8 cellular contexts compared by ENCODE assay signal in genomic region chr11:7577226-7577882, GRCh38.
DNase-seq lines count a peak whose midpoint lies in the region; ATAC-seq, FAIRE-seq and TF ChIP-seq lines count a peak whose summit lies in the region.

No MANE protein-coding gene starts in this region.

- no peaks in the 10 kb centered on the region for H4K20me1 ChIP-seq in Loucy (ENCODE audit: insufficient read depth, low read length, poor library complexity, severe bottlenecking)

- H3K27ac ChIP-seq in A549 (peak overlapping the region; percentile 85 to 88; a peak in 4 of 6 replicates), esophagus muscularis mucosa (replicated peaks in 1 of 4) (peak overlapping the region; percentile 67 to 83 (median 77))

- H3F3A ChIP-seq in Loucy (ENCODE audit: low read depth) = 0 out of 2 replicates have a peak, but pooled peaks cover 2% of the 10 kb centered on the region

- no peak for ATAC-seq in A549
- no peak for ATAC-seq in naive B cell (ENCODE audit: low read depth in 2 of 2)
- no peak for ATAC-seq in HG03442 (IDR thresholded peaks at IDR 0.05; ENCODE audit: unreplicated experiment)

- peak overlapping the region; percentile 75 for H3K4me2 ChIP-seq in A549
- H3K4me2 ChIP-seq in Loucy (ENCODE audit: low read depth, low read length, poor library complexity, severe bottlenecking) = peak overlapping the region; percentile 76

- H3K4me3 ChIP-seq in A549 (no peak overlapping the region), Loucy (ENCODE audit: low read length, poor library complexity, severe bottlenecking) (peak overlapping the region; percentile 63), esophagus muscularis mucosa (peak overlapping the region; percentile 27 to 46 (median 36))

- TF ChIP-seq POLR2A in A549 (IDR thresholded peaks at IDR 0.05; ENCODE audit: low read length) (no peak), esophagus muscularis mucosa (IDR thresholded peaks at IDR 0.05; ENCODE audit: low read depth) (no peak)

- H3K36me3 Mint-ChIP-seq in naive B cell = peaks cover 0 to 4% of the 10 kb centered on the region in 2 donors

- TF ChIP-seq EP300 in A549 (IDR thresholded peaks at IDR 0.05) (no peak), esophagus muscularis mucosa (IDR thresholded peaks at IDR 0.05) (no peak)

- intact Hi-C loops in esophagus muscularis mucosa (cut with DNase I) = no loop called here

- TF ChIP-seq CTCF in A549 (IDR thresholded peaks at IDR 0.05) = no peak
- TF ChIP-seq CTCF in Loucy (conservative IDR thresholded peaks at IDR 0.05; ENCODE audit: low read length) = no peak
- TF ChIP-seq CTCF in esophagus muscularis mucosa (IDR thresholded peaks at IDR 0.05) = no peak

- POLR2A ChIA-PET in A549 (lab: Yijun Ruan, JAX) = no interaction called here

- no peak overlapping the region for H2AFZ ChIP-seq in Loucy (ENCODE audit: low read length)

- no peaks in the 10 kb centered on the region for H3K79me2 ChIP-seq in Loucy (ENCODE audit: insufficient read depth, low read length)

- CTCF ChIA-PET in A549 (lab: Yijun Ruan, JAX) = interaction anchor here (1.0 to 12.5 kb wide), 5 partner anchors 27 to 91 kb away, joined by 3 to 290 read pairs (median 4); partner anchors contain the start of genes CYB5R2 and PPFIBP2

- DNase-seq in A549 (ENCODE audit: low read depth in 1 of 2, low spot score in 1 of 2) (no peak), esophagus muscularis mucosa (ENCODE audit: extremely low spot score) (no peak), naive B cell (no peak), NCI-H2107 treated with DMSO at 0.1 percent for 48 hours (lab: John Stamatoyannopoulos, UW; ENCODE audit: unreplicated experiment) (no peak), COR-L47 (lab: John Stamatoyannopoulos, UW) (no peak), AG08395 (ENCODE audit: low spot score) (no peak)

- H3K9me2 ChIP-seq in Loucy (replicated peaks; ENCODE audit: low read depth, low read length) = no peaks in the 10 kb centered on the region

- H3K9me3 ChIP-seq in A549 = no peaks in the 10 kb centered on the region
- no peaks in the 10 kb centered on the region for H3K9me3 ChIP-seq in Loucy (ENCODE audit: insufficient read depth, low read depth, low read length)
- H3K9me3 ChIP-seq in esophagus muscularis mucosa = no peaks in the 10 kb centered on the region

- 86% methylated on average over 11 of the region's 11 CpGs for WGBS in A549 (ENCODE audit: missing lambda C conversion rate)
- WGBS in esophagus muscularis mucosa = 22% methylated on average over 11 of the region's 11 CpGs

- peak overlapping the region in 5 of 8 donors; percentile 5 to 65 (median 43) for H3K4me3 Mint-ChIP-seq in naive B cell

- H3K9me3 Mint-ChIP-seq in naive B cell = no peaks in the 10 kb centered on the region

- H3K27me3 ChIP-seq in Loucy (ENCODE audit: insufficient read depth, low read length, poor library complexity, severe bottlenecking) = peaks cover 89% of the 10 kb centered on the region
- peaks cover 0 to 36% (median 0%) of the 10 kb centered on the region in 4 donors for H3K27me3 ChIP-seq in esophagus muscularis mucosa

- H3K36me3 ChIP-seq in Loucy (ENCODE audit: insufficient read depth, low read length) (no peaks in the 10 kb centered on the region), esophagus muscularis mucosa (no peaks in the 10 kb centered on the region)

- TF ChIP-seq RAD21 in A549 (conservative IDR thresholded peaks at IDR 0.05 in 1 of 2, IDR thresholded peaks at IDR 0.05 in 1 of 2) = no peak

- H3K4me1 ChIP-seq in A549 = peaks cover 81% of the 10 kb centered on the region
- H3K4me1 ChIP-seq in Loucy (ENCODE audit: insufficient read depth, low read length, poor library complexity, severe bottlenecking) = peaks cover 36% of the 10 kb centered on the region
- peaks cover 59 to 71% (median 64%) of the 10 kb centered on the region in 4 donors for H3K4me1 ChIP-seq in esophagus muscularis mucosa

- no peak overlapping the region for H3K9ac ChIP-seq in Loucy (ENCODE audit: low read depth, low read length, poor library complexity, severe bottlenecking)

- H3K4me1 Mint-ChIP-seq in naive B cell = peaks cover 35 to 46% (median 43%) of the 10 kb centered on the region in 3 donors

- peaks cover 10 to 40% (median 22%) of the 10 kb centered on the region in 3 donors for H3K27me3 Mint-ChIP-seq in naive B cell

- peak overlapping the region in 5 of 6 donors; percentile 39 to 76 (median 65) for H3K27ac Mint-ChIP-seq in naive B cell

- FAIRE-seq in A549 (lab: Jason Lieb, UNC) = no peak

TF ChIP-seq in A549, 52 proteins besides CTCF, POLR2A, EP300 and RAD21:
- TF ChIP-seq KDM5A (IDR thresholded peaks at IDR 0.05) (no peak), KDM1A (IDR thresholded peaks at IDR 0.05; ENCODE audit: low read depth) (no peak), HOXB13 (CRISPR knock-in tag; IDR thresholded peaks at IDR 0.05; ENCODE audit: low read depth) (no peak), USF2 (IDR thresholded peaks at IDR 0.05) (no peak), TFCP2L1 (CRISPR knock-in tag; IDR thresholded peaks at IDR 0.05) (no peak), FOSB (CRISPR knock-in tag; IDR thresholded peaks at IDR 0.05) (no peak), ZFP36 (IDR thresholded peaks at IDR 0.05; ENCODE audit: borderline replicate concordance, partially characterized antibody) (no peak), JUNB (IDR thresholded peaks at IDR 0.05) (no peak), MAZ (IDR thresholded peaks at IDR 0.05; ENCODE audit: borderline replicate concordance, low read depth, low read length) (no peak), RCOR1 (IDR thresholded peaks at IDR 0.05; ENCODE audit: low read depth, low read length) (no peak)
- TF ChIP-seq, protein P1, sequence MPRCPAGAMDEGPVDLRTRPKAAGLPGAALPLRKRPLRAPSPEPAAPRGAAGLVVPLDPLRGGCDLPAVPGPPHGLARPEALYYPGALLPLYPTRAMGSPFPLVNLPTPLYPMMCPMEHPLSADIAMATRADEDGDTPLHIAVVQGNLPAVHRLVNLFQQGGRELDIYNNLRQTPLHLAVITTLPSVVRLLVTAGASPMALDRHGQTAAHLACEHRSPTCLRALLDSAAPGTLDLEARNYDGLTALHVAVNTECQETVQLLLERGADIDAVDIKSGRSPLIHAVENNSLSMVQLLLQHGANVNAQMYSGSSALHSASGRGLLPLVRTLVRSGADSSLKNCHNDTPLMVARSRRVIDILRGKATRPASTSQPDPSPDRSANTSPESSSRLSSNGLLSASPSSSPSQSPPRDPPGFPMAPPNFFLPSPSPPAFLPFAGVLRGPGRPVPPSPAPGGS (IDR thresholded peaks at IDR 0.05) = no peak
- TF ChIP-seq, protein P2, sequence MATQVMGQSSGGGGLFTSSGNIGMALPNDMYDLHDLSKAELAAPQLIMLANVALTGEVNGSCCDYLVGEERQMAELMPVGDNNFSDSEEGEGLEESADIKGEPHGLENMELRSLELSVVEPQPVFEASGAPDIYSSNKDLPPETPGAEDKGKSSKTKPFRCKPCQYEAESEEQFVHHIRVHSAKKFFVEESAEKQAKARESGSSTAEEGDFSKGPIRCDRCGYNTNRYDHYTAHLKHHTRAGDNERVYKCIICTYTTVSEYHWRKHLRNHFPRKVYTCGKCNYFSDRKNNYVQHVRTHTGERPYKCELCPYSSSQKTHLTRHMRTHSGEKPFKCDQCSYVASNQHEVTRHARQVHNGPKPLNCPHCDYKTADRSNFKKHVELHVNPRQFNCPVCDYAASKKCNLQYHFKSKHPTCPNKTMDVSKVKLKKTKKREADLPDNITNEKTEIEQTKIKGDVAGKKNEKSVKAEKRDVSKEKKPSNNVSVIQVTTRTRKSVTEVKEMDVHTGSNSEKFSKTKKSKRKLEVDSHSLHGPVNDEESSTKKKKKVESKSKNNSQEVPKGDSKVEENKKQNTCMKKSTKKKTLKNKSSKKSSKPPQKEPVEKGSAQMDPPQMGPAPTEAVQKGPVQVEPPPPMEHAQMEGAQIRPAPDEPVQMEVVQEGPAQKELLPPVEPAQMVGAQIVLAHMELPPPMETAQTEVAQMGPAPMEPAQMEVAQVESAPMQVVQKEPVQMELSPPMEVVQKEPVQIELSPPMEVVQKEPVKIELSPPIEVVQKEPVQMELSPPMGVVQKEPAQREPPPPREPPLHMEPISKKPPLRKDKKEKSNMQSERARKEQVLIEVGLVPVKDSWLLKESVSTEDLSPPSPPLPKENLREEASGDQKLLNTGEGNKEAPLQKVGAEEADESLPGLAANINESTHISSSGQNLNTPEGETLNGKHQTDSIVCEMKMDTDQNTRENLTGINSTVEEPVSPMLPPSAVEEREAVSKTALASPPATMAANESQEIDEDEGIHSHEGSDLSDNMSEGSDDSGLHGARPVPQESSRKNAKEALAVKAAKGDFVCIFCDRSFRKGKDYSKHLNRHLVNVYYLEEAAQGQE (IDR thresholded peaks at IDR 0.05) = no peak
TF ChIP-seq in A549: peak in this region for 0.
